ENCODE assay signal across 1 cellular context in genomic region chr11:10750838-10751580, GRCh38.
A peak's percentile ranks its signal among the peaks of the same experiment; 100 is the strongest.
TF ChIP-seq lines count a peak whose summit lies in the region.

Gene CTR9, plus strand, starts transcription at chr11:10751246. Its CDS starts 167 bp downstream, at chr11:10751413.

TF ChIP-seq in HepG2, 621 proteins besides CTCF, POLR2A, EP300 and RAD21 (continued from another document and continues in another):
- TF ChIP-seq ZNF318 (CRISPR knock-in tag; IDR thresholded peaks at IDR 0.05): no peak
- no peak for TF ChIP-seq ZNF576 (CRISPR knock-in tag; IDR thresholded peaks at IDR 0.05)
- TF ChIP-seq MATR3 (CRISPR knock-in tag; IDR thresholded peaks at IDR 0.05): no peak
- no peak; the same call in 1 of the 2 replicates for TF ChIP-seq LCORL (IDR thresholded peaks at IDR 0.05)
- TF ChIP-seq LCORL (CRISPR knock-in tag; IDR thresholded peaks at IDR 0.05): peak; percentile 79
- peak; percentile 70; the same call in 1 of the 2 replicates for TF ChIP-seq CHD2 (IDR thresholded peaks at IDR 0.05; ENCODE audit: low read depth, low read length)
- 0 out of 2 replicates have a peak, but pooled peaks have one; percentile 17 for TF ChIP-seq TP53 (CRISPR knock-in tag; conservative IDR thresholded peaks at IDR 0.05)
- no peak for TF ChIP-seq THYN1 (CRISPR knock-in tag; IDR thresholded peaks at IDR 0.05; ENCODE audit: borderline replicate concordance, low read depth)
- no peak for TF ChIP-seq MTERF4 (CRISPR knock-in tag; IDR thresholded peaks at IDR 0.05)
- peak; percentile 96 for TF ChIP-seq ZNF350 (CRISPR knock-in tag; IDR thresholded peaks at IDR 0.05; ENCODE audit: borderline replicate concordance, low read depth)
- TF ChIP-seq PAXIP1 (CRISPR knock-in tag; conservative IDR thresholded peaks at IDR 0.05): peak; percentile 51
- no peak for TF ChIP-seq NPAS2 (CRISPR knock-in tag; IDR thresholded peaks at IDR 0.05; ENCODE audit: borderline replicate concordance)
- TF ChIP-seq ZNF10 (CRISPR knock-in tag; IDR thresholded peaks at IDR 0.05; ENCODE audit: borderline replicate concordance, low read depth): no peak
- TF ChIP-seq JDP2 (CRISPR knock-in tag; IDR thresholded peaks at IDR 0.05; ENCODE audit: borderline replicate concordance): no peak
- TF ChIP-seq POGZ (CRISPR knock-in tag; IDR thresholded peaks at IDR 0.05): peak; percentile 88; the same call in 1 of the 2 replicates
- 0 out of 2 replicates have a peak, but pooled peaks have one; percentile 15 for TF ChIP-seq RFX5 (IDR thresholded peaks at IDR 0.05; ENCODE audit: low read depth, low read length)
- TF ChIP-seq NR3C1 (CRISPR knock-in tag; IDR thresholded peaks at IDR 0.05): no peak
- TF ChIP-seq NFKBIZ (CRISPR knock-in tag; IDR thresholded peaks at IDR 0.05): 0 out of 2 replicates have a peak, but pooled peaks have one; percentile 77
- no peak for TF ChIP-seq FOXP1 (IDR thresholded peaks at IDR 0.05)
- no peak for TF ChIP-seq FOXP1 (CRISPR knock-in tag; IDR thresholded peaks at IDR 0.05)
- peak; percentile 99 for TF ChIP-seq HINFP (CRISPR knock-in tag; IDR thresholded peaks at IDR 0.05; ENCODE audit: low read depth)
- TF ChIP-seq JUN (CRISPR knock-in tag; IDR thresholded peaks at IDR 0.05): peak; percentile 30; the same call in 1 of the 2 replicates
- TF ChIP-seq SIN3B (IDR thresholded peaks at IDR 0.05; ENCODE audit: low read length): peak; percentile 60; the same call in 1 of the 2 replicates
- TF ChIP-seq MLLT10 (CRISPR knock-in tag; IDR thresholded peaks at IDR 0.05): no peak
- peak; percentile 83; the same call in 1 of the 2 replicates for TF ChIP-seq NKX3-1 (CRISPR knock-in tag; IDR thresholded peaks at IDR 0.05)
- TF ChIP-seq ZNF563 (CRISPR knock-in tag; IDR thresholded peaks at IDR 0.05): peak; percentile 87; the same call in 1 of the 2 replicates
- peak; percentile 81; the same call in 1 of the 2 replicates for TF ChIP-seq ZNF780A (CRISPR knock-in tag; IDR thresholded peaks at IDR 0.05)
- no peak for TF ChIP-seq TCF12 (IDR thresholded peaks at IDR 0.05)
- peak; percentile 18; the same call in 1 of the 2 replicates for TF ChIP-seq TCF12 (CRISPR knock-in tag; IDR thresholded peaks at IDR 0.05)
- peak; percentile 92 for TF ChIP-seq ERF (CRISPR knock-in tag; IDR thresholded peaks at IDR 0.05)
- TF ChIP-seq ZNF749 (CRISPR knock-in tag; IDR thresholded peaks at IDR 0.05; ENCODE audit: borderline replicate concordance): peak; percentile 88; the same call in 1 of the 2 replicates
- TF ChIP-seq HNRNPK (IDR thresholded peaks at IDR 0.05; ENCODE audit: low read depth, low read length, poor library complexity, severe bottlenecking): no peak
- TF ChIP-seq ZNF513 (CRISPR knock-in tag; conservative IDR thresholded peaks at IDR 0.05): no peak; the same call in 1 of the 2 replicates
- peak; percentile 47 for TF ChIP-seq NCOA2 (CRISPR knock-in tag; IDR thresholded peaks at IDR 0.05)
- TF ChIP-seq ZNF207 (IDR thresholded peaks at IDR 0.05; ENCODE audit: borderline replicate concordance): no peak
- 0 out of 2 replicates have a peak, but pooled peaks have one; percentile 75 for TF ChIP-seq SATB2 (CRISPR knock-in tag; IDR thresholded peaks at IDR 0.05)
- TF ChIP-seq ZNF710 (CRISPR knock-in tag; IDR thresholded peaks at IDR 0.05; ENCODE audit: borderline replicate concordance): no peak
- TF ChIP-seq AFF4 (CRISPR knock-in tag; IDR thresholded peaks at IDR 0.05): no peak
- TF ChIP-seq MED1 (CRISPR knock-in tag; IDR thresholded peaks at IDR 0.05): peak; percentile 79
- no peak for TF ChIP-seq ZNF263 (CRISPR knock-in tag; IDR thresholded peaks at IDR 0.05)
